In the genomic region with DNA sequence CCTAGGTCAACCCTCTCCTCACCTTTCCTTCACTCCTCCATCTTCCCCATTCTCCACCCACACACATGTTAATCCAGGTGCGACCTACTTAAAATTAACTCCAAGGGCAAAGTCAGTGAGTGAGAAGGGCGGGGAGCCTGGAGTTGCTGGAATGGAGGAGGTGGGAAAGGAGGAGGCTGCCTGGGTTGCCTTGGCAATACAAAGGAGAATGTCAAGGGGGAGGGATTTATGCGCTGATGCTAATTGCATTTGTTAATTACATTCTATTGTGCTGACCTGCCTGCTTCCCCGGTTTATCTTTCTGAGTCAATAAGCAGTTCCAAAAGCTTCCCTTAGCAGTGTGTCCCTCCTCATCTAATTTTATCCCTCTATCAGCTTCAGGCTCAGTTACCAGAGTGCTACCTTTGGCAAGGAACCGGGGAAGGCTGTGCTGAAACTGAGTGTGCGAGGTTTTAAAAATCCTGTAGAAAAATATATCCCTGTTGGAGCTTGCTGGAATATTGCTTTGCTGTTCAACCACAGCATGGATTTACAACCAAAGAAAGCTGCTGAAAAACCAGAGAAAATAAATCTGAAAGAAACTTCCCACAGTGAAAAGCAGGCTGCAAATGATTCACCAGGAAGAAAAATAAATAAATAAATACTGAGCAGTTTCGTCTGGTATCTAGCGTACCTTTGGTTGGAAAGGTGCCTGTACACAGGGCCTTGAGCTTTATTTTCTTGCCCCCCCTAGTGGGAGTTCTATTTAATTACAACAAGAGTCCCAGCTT, we compare ENCODE assay signal across 8 cellular contexts.
DNase-seq lines count a peak whose midpoint lies in the region; ATAC-seq and TF ChIP-seq lines count a peak whose summit lies in the region.

No MANE protein-coding gene starts in this region.

- H3K27ac ChIP-seq in SK-N-SH (ENCODE audit: low read depth in 2 of 2, low read length in 1 of 2) (peak overlapping the region; percentile 45 to 80; a peak in 3 of 4 replicates), esophagus squamous epithelium (no peak overlapping the region)

- H3K9me3 ChIP-seq in SK-N-SH = no peaks in the 10 kb centered on the region
- H3K9me3 ChIP-seq in esophagus squamous epithelium = no peaks in the 10 kb centered on the region

- ATAC-seq in GM18519 (IDR thresholded peaks at IDR 0.05; ENCODE audit: low FRiP score, unreplicated experiment) (peak; percentile 92), HG02970 (IDR thresholded peaks at IDR 0.05; ENCODE audit: low FRiP score, unreplicated experiment) (peak; percentile 98)

- H3K27me3 ChIP-seq in SK-N-SH (ENCODE audit: insufficient read depth) (no peaks in the 10 kb centered on the region), esophagus squamous epithelium (no peaks in the 10 kb centered on the region)

- H3K9me2 ChIP-seq in SK-N-SH = no peaks in the 10 kb centered on the region

- intact Hi-C loops in esophagus squamous epithelium (cut with DNase I) = loop anchor here (10.0 kb wide), 1 partner anchor 321 kb away; no protein-coding TSS in a partner anchor
- intact Hi-C loops in activated CD4-positive, alpha-beta memory T cell treated with anti-CD3 and anti-CD28 coated beads for 36 hours (cut with micrococcal nuclease) = loop anchor here (1.0 to 5.0 kb wide), 2 partner anchors 298 to 318 kb away; no protein-coding TSS in a partner anchor

- peak overlapping the region; percentile 37; the same call in 1 of the 2 replicates for H3K9ac ChIP-seq in SK-N-SH

- WGBS in SK-N-SH (ENCODE audit: low lambda C conversion rate) = 37% methylated on average over 8 of the region's 8 CpGs
- 19 to 24% methylated on average over 8 of the region's 8 CpGs for WGBS in esophagus squamous epithelium, 2 donors

- H3K4me3 ChIP-seq in SK-N-SH (ENCODE audit: low read depth in 2 of 2, low read length in 1 of 2) (peak overlapping the region; percentile 37 to 45), esophagus squamous epithelium (peak overlapping the region in 1 of 4 donors; percentile 31)

- H3K4me2 ChIP-seq in SK-N-SH = peak overlapping the region; percentile 70

- H3K4me1 ChIP-seq in SK-N-SH (ENCODE audit: control insufficient read depth in 1 of 2, insufficient read depth in 2 of 2, low read depth in 1 of 2, low read length in 1 of 2) (peaks cover 7 to 14% of the 10 kb centered on the region in 2 experiments), esophagus squamous epithelium (peaks cover 0 to 8% (median 0%) of the 10 kb centered on the region in 3 donors)

- TF ChIP-seq EP300 in SK-N-SH (IDR thresholded peaks at IDR 0.05; ENCODE audit: borderline replicate concordance in 1 of 2, low read depth in 1 of 2, low read length in 1 of 2) = peak in 1 of 2 experiments; percentile 5; a peak in 1 of 4 replicates

- no peaks in the 10 kb centered on the region for H3K79me2 ChIP-seq in SK-N-SH (ENCODE audit: insufficient read depth)

- peak overlapping the region; percentile 89 to 94 (median 92) for H3K27ac Mint-ChIP-seq in nephron
- H3K27ac Mint-ChIP-seq in activated CD4-positive, alpha-beta memory T cell treated with anti-CD3 and anti-CD28 coated beads for 36 hours = no peak overlapping the region

- TF ChIP-seq CTCF in SK-N-SH (IDR thresholded peaks at IDR 0.05) (peak; percentile 96), esophagus squamous epithelium (IDR thresholded peaks at IDR 0.05) (peak in 5 of 6 experiments; percentile 38 to 62 (median 50)), nephron (IDR thresholded peaks at IDR 0.05; ENCODE audit: unreplicated experiment in 3 of 3) (peak; percentile 74 to 92 (median 76))

- H3K4me1 Mint-ChIP-seq in nephron = peaks cover 15% of the 10 kb centered on the region
- H3K4me1 Mint-ChIP-seq in activated CD4-positive, alpha-beta memory T cell treated with anti-CD3 and anti-CD28 coated beads for 36 hours (ENCODE audit: low read depth) = no peaks in the 10 kb centered on the region

- no peaks in the 10 kb centered on the region for H4K20me1 ChIP-seq in SK-N-SH (ENCODE audit: insufficient read depth)

- H3K36me3 Mint-ChIP-seq in nephron (ENCODE audit: low read depth) = no peaks in the 10 kb centered on the region
- H3K36me3 Mint-ChIP-seq in activated CD4-positive, alpha-beta memory T cell treated with anti-CD3 and anti-CD28 coated beads for 36 hours = no peaks in the 10 kb centered on the region

- peak; percentile 56 for DNase-seq in AG20443 (ENCODE audit: low spot score)
- peak; percentile 65 for DNase-seq in NCI-H128 (lab: John Stamatoyannopoulos, UW; ENCODE audit: unreplicated experiment)
- peak; percentile 49 for DNase-seq in SK-N-SH
- no peak for DNase-seq in esophagus squamous epithelium (lab: John Stamatoyannopoulos, UW)
- DNase-seq in activated CD4-positive, alpha-beta memory T cell treated with anti-CD3 and anti-CD28 coated beads for 36 hours = no peak

- peak; percentile 97 for TF ChIP-seq RAD21 in SK-N-SH (IDR thresholded peaks at IDR 0.05; ENCODE audit: low read length)

- H3K27me3 Mint-ChIP-seq in nephron (ENCODE audit: low read depth) = no peaks in the 10 kb centered on the region
- no peaks in the 10 kb centered on the region for H3K27me3 Mint-ChIP-seq in activated CD4-positive, alpha-beta memory T cell treated with anti-CD3 and anti-CD28 coated beads for 36 hours

- TF ChIP-seq POLR2A in esophagus squamous epithelium (IDR thresholded peaks at IDR 0.05) = no peak

- H3K9me3 Mint-ChIP-seq in nephron = no peaks in the 10 kb centered on the region
- no peaks in the 10 kb centered on the region for H3K9me3 Mint-ChIP-seq in activated CD4-positive, alpha-beta memory T cell treated with anti-CD3 and anti-CD28 coated beads for 36 hours

- H3K36me3 ChIP-seq in SK-N-SH (replicated peaks in 1 of 2; ENCODE audit: control insufficient read depth in 1 of 2, insufficient read depth in 2 of 2, low read length in 1 of 2) (no peaks in the 10 kb centered on the region), esophagus squamous epithelium (no peaks in the 10 kb centered on the region)

- peak overlapping the region; percentile 44 to 68 (median 67) for H3K4me3 Mint-ChIP-seq in nephron
- no peak overlapping the region for H3K4me3 Mint-ChIP-seq in activated CD4-positive, alpha-beta memory T cell treated with anti-CD3 and anti-CD28 coated beads for 36 hours

- POLR2A ChIA-PET in SK-N-SH (lab: Yijun Ruan, JAX) = interaction anchor here (0.9 to 1.0 kb wide), 4 partner anchors 9 to 298 kb away, joined by 3 read pairs; no protein-coding TSS in a partner anchor
- POLR2A ChIA-PET in activated CD4-positive, alpha-beta memory T cell treated with anti-CD3 and anti-CD28 coated beads for 36 hours (lab: Charles Lee) = no interaction called here

- H2AFZ ChIP-seq in SK-N-SH (ENCODE audit: low read depth) = peak overlapping the region; percentile 85

- peaks cover 12% of the 10 kb centered on the region for H3F3A ChIP-seq in SK-N-SH (replicated peaks; ENCODE audit: insufficient read depth)

- CTCF ChIA-PET in SK-N-SH (lab: Yijun Ruan, JAX) = interaction anchor here (0.5 to 3.2 kb wide), 60 partner anchors 8 to 1734 kb away, joined by 3 to 106 read pairs (median 4); a partner anchor contains a TSS
- CTCF ChIA-PET in activated CD4-positive, alpha-beta memory T cell treated with anti-CD3 and anti-CD28 coated beads for 36 hours (lab: Charles Lee) = interaction anchor here (0.5 to 2.5 kb wide), 17 partner anchors 8 to 1734 kb away, joined by 3 to 23 read pairs (median 5); no protein-coding TSS in a partner anchor

TF ChIP-seq in SK-N-SH, 30 proteins besides CTCF, POLR2A, EP300 and RAD21 (continues in another document):
- peak; percentile 91 for TF ChIP-seq SMC3 (IDR thresholded peaks at IDR 0.05; ENCODE audit: low read depth, low read length)
- TF ChIP-seq TEAD4 (IDR thresholded peaks at IDR 0.05; ENCODE audit: borderline replicate concordance, insufficient read depth) = no peak
- no peak for TF ChIP-seq MEF2A (IDR thresholded peaks at IDR 0.05; ENCODE audit: borderline replicate concordance, low read depth)
- TF ChIP-seq, protein P1, sequence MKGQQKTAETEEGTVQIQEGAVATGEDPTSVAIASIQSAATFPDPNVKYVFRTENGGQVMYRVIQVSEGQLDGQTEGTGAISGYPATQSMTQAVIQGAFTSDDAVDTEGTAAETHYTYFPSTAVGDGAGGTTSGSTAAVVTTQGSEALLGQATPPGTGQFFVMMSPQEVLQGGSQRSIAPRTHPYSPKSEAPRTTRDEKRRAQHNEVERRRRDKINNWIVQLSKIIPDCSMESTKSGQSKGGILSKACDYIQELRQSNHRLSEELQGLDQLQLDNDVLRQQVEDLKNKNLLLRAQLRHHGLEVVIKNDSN (IDR thresholded peaks at IDR 0.05; ENCODE audit: borderline replicate concordance, low read depth) = no peak
- no peak for TF ChIP-seq FOXM1 (IDR thresholded peaks at IDR 0.05; ENCODE audit: low read depth)
- 0 out of 2 replicates have a peak, but pooled peaks have one; percentile 33 for TF ChIP-seq RCOR1 (IDR thresholded peaks at IDR 0.05; ENCODE audit: low read length)
- TF ChIP-seq RXRA (IDR thresholded peaks at IDR 0.05; ENCODE audit: borderline replicate concordance, low read depth) = no peak
- 0 out of 2 replicates have a peak, but pooled peaks have one; percentile 9 for TF ChIP-seq NFIC (IDR thresholded peaks at IDR 0.05; ENCODE audit: borderline replicate concordance)
- TF ChIP-seq CHD2 (IDR thresholded peaks at IDR 0.05; ENCODE audit: low read length, partially characterized antibody) = peak; percentile 39
- TF ChIP-seq TAF1 (IDR thresholded peaks at IDR 0.05; ENCODE audit: borderline replicate concordance, low read depth, low read length) = 0 out of 2 replicates have a peak, but pooled peaks have one; percentile 22
- no peak for TF ChIP-seq YY1 (IDR thresholded peaks at IDR 0.05; ENCODE audit: low read depth)
- no peak; the same call in 1 of the 2 replicates for TF ChIP-seq RFX5 (IDR thresholded peaks at IDR 0.05; ENCODE audit: low read length)
- no peak for TF ChIP-seq TCF12 (IDR thresholded peaks at IDR 0.05)
- peak; percentile 33; the same call in 1 of the 2 replicates for TF ChIP-seq FOSL2 (IDR thresholded peaks at IDR 0.05; ENCODE audit: borderline replicate concordance, low read depth)

Comparison
In these comparisons a context has a peak if more than half of its experiments do, and no peak if none do; other contexts are left out.
1. DNase-seq: peak in AG20443 (single experiment), NCI-H128 (single experiment) and SK-N-SH (single experiment); none in esophagus squamous epithelium (single experiment) and activated CD4-positive, alpha-beta memory T cell treated with anti-CD3 and anti-CD28 coated beads for 36 hours (single experiment).
2. H3K27ac ChIP-seq: peak in SK-N-SH (2 of 2); none in esophagus squamous epithelium (0 of 4).
3. Peak in every context shown above with its lines, with median percentiles within 50 percentile points of each other: CTCF ChIP-seq.